Comparison of ENCODE assay signal across 1 cellular context in genomic region chr3:50436063-50436674, GRCh38.
TF ChIP-seq lines count a peak whose summit lies in the region.

No MANE protein-coding gene starts in this region.

TF ChIP-seq in HepG2, 621 proteins besides CTCF, POLR2A, EP300 and RAD21 (continued from another document):
- TF ChIP-seq ZNF646 (CRISPR knock-in tag; IDR thresholded peaks at IDR 0.05) (0 out of 2 replicates have a peak, but pooled peaks have one; percentile 24), ZNF317 (CRISPR knock-in tag; IDR thresholded peaks at IDR 0.05) (no peak), ZNF891 (CRISPR knock-in tag; IDR thresholded peaks at IDR 0.05) (0 out of 2 replicates have a peak, but pooled peaks have one; percentile 24), SIN3A (IDR thresholded peaks at IDR 0.05; ENCODE audit: borderline replicate concordance, low read depth, low read length) (no peak)
